Comparison of ENCODE assay signal across 7 cellular contexts in the genomic region with DNA sequence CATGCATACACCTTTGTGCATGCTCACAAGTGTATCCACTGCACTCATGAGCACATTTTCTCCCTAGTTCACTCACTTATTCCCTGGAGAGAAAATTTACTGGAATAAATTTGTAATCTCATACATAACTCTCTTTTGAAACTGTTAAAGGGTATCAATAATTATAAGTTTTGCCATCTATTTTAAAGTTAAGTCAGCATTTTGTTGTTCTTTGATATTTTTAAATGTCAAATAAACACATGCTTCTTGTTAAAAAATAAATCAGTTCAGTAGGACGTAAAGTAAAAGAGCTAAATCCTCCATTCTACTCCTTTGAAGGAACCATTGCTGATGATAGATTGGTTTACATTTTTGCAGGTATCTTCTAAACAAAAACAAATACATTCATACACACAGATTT.
"Had no signal": no experiment of that assay in that cellular context is flagged by ENCODE, and none has a peak within 500 bp of the region (broad histone marks: within the 10 kb centered on the region; RNA-seq: fewer than 3 reads in every experiment).

No MANE protein-coding gene starts in this region.

- DNase-seq: IMR-90, KBM-7, KG1 had no signal

- H3K9ac ChIP-seq: KMS-11 had no signal

- H3K36me3 Mint-ChIP-seq: IgD-negative memory B cell had no signal

- H3K4me3 Mint-ChIP-seq: IgD-negative memory B cell had no signal

- H3K4me2 ChIP-seq: KMS-11 had no signal

- FAIRE-seq: HTR-8/SVneo had no signal

- H3K27ac Mint-ChIP-seq: IgD-negative memory B cell had no signal

- H3K27me3 Mint-ChIP-seq: IgD-negative memory B cell had no signal

- H3K4me1 Mint-ChIP-seq: IgD-negative memory B cell had no signal

- H3K27ac ChIP-seq: HL-60, KMS-11 had no signal
